Comparison of ENCODE assay signal across 23 cellular contexts in genomic region chr3:100185847-100186246, GRCh38.
A peak's percentile ranks its signal among the peaks of the same experiment; 100 is the strongest.
DNase-seq lines count a peak whose midpoint lies in the region; ATAC-seq and TF ChIP-seq lines count a peak whose summit lies in the region.
"Had no signal": no experiment of that assay in that cellular context is flagged by ENCODE, and none has a peak within 500 bp of the region (broad histone marks: within the 10 kb centered on the region; RNA-seq: fewer than 3 reads in every experiment).

No MANE protein-coding gene starts in this region.

- no peaks in the 10 kb centered on the region for H3K9me3 ChIP-seq in heart left ventricle
- peaks cover 0 to 2% (median 0%) of the 10 kb centered on the region in 8 donors for H3K9me3 ChIP-seq in spleen
- H3K9me3 ChIP-seq: Peyer's patch, SK-N-SH had no signal

- intact Hi-C loops in Right ventricle myocardium inferior (cut with DNase I), result no loop called here
- intact Hi-C loops in cardiac septum (cut with DNase I), result no loop called here
- intact Hi-C loops in heart left ventricle (cut with DNase I), result loop anchor here in 2 of 10 donors (5.0 to 10.0 kb wide), 2 partner anchors 111 to 114 kb away; no protein-coding TSS in a partner anchor
- intact Hi-C loops in spleen (cut with DNase I; ENCODE audit: low total_unique reads), result no loop called here

- no peak for DNase-seq in Right ventricle myocardium inferior (ENCODE audit: missing footprints)
- DNase-seq in cardiac septum (ENCODE audit: low spot score), result no peak
- peak; percentile 0 for DNase-seq in MV-4-11 (lab: John Stamatoyannopoulos, UW)
- no peak for DNase-seq in heart left ventricle
- DNase-seq in spleen, result no peak
- DNase-seq in ecto neural progenitor cell (ENCODE audit: low spot score), result no peak
- DNase-seq in central memory CD4-positive, alpha-beta T cell, result no peak
- DNase-seq: activated CD4-positive, alpha-beta T cell treated with anti-CD3 and anti-CD28 coated beads, Interleukin-2, amount 50 U/mL, for 48 hours; activated CD4-positive, CD25-positive, alpha-beta regulatory T cell; activated gamma-delta T cell; DMS153; GF-D8; glutamatergic neuron; NCI-H1092 treated with DMSO at 0.1 percent for 48 hours; NCI-H2081; NCI-H446 treated with DMSO at 0.1 percent for 48 hours; nephron progenitor cell; Peyer's patch; SK-N-SH; stimulated activated CD4-positive, alpha-beta T cell treated with anti-CD3 and anti-CD28 coated beads, Interleukin-1b, Interleukin-23, amount 100 ng/mL, for 48 hours; T1000 had no signal

- H3K27ac ChIP-seq in heart left ventricle (peak overlapping the region in 9 of 12 donors; percentile 1 to 73 (median 33)), spleen (peak overlapping the region in 5 of 8 donors; percentile 13 to 62 (median 37))

- peak; percentile 58 for ATAC-seq in Right ventricle myocardium inferior
- peak in 3 of 4 donors; percentile 67 to 72 (median 69) for ATAC-seq in heart left ventricle
- ATAC-seq in HG03432 (IDR thresholded peaks at IDR 0.05; ENCODE audit: unreplicated experiment), result no peak
- ATAC-seq: stimulated activated effector memory CD8-positive, alpha-beta T cell treated with anti-CD3 and anti-CD28 coated beads, Interleukin-12 subunit alpha, Interleukin-12 subunit beta, amount 100 ng/mL, for 72 hours had no signal

- H3K4me3 ChIP-seq in heart left ventricle (no peak overlapping the region), spleen (no peak overlapping the region)
- H3K4me3 ChIP-seq: Peyer's patch had no signal

- H3K27me3 ChIP-seq in heart left ventricle (no peaks in the 10 kb centered on the region), spleen (replicated peaks in 1 of 7) (no peaks in the 10 kb centered on the region)
- H3K27me3 ChIP-seq: Peyer's patch had no signal

- H3K36me3 ChIP-seq in heart left ventricle, result no peaks in the 10 kb centered on the region
- no peaks in the 10 kb centered on the region for H3K36me3 ChIP-seq in spleen
- H3K36me3 ChIP-seq: Peyer's patch had no signal

- peak in 4 of 12 donors; percentile 5 to 39 (median 28) for TF ChIP-seq CTCF in heart left ventricle (IDR thresholded peaks at IDR 0.05)
- TF ChIP-seq CTCF in spleen (IDR thresholded peaks at IDR 0.05 in 8 of 11, conservative IDR thresholded peaks at IDR 0.05 in 3 of 11), result no peak

- H3K4me1 ChIP-seq in heart left ventricle (peaks cover 0 to 24% (median 17%) of the 10 kb centered on the region in 12 donors), spleen (peaks cover 0 to 14% (median 6%) of the 10 kb centered on the region in 6 donors)
- H3K4me1 ChIP-seq: Peyer's patch had no signal

- no peak for TF ChIP-seq POLR2A in heart left ventricle (IDR thresholded peaks at IDR 0.05)
- no peak for TF ChIP-seq POLR2A in spleen (IDR thresholded peaks at IDR 0.05)

- WGBS in heart left ventricle, 4 donors, result 50 to 85% (median 63%) methylated on average over 5 of the region's 5 CpGs
- 78 to 89% (median 88%) methylated on average over 5 of the region's 5 CpGs for WGBS in spleen, 5 donors
